In the genomic region with DNA sequence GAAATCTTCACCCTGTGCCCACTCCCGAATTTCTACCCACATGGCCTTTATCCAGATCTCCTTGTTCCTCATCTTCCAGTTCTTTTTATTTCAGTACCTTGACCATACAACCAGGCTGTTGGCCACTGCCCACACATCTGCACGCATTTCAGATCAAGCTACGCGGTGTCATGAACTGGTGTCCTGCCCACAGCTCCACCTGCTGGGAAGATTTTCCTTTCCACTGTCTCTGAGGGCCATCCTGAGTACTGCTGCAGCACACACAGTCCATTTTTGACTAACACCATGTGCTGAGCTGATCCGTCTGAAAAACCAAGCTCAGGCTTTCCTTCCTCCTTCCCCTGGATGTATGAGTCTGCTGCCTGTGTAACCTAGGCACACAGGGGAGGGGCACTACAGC, we compare ENCODE assay signal across 13 cellular contexts.
DNase-seq lines count a peak whose midpoint lies in the region; ATAC-seq and TF ChIP-seq lines count a peak whose summit lies in the region.
"Had no signal": no experiment of that assay in that cellular context is flagged by ENCODE, and none has a peak within 500 bp of the region (broad histone marks: within the 10 kb centered on the region; RNA-seq: fewer than 3 reads in every experiment).

No MANE protein-coding gene starts in this region.

- no peak overlapping the region for H3K4me3 Mint-ChIP-seq in progenitor cell of endocrine pancreas (ENCODE audit: low read depth)
- H3K4me3 Mint-ChIP-seq: activated CD4-positive, alpha-beta T cell treated with anti-CD3 and anti-CD28 coated beads for 36 hours; natural killer cell had no signal

- H3K27me3 Mint-ChIP-seq in progenitor cell of endocrine pancreas = no peaks in the 10 kb centered on the region
- H3K27me3 Mint-ChIP-seq: activated CD4-positive, alpha-beta T cell treated with anti-CD3 and anti-CD28 coated beads for 36 hours had no signal

- no peak for ATAC-seq in HG03175 (IDR thresholded peaks at IDR 0.05; ENCODE audit: unreplicated experiment)
- ATAC-seq: activated CD4-positive, alpha-beta T cell treated with anti-CD3 and anti-CD28 coated beads for 36 hours; natural killer cell had no signal

- peak; percentile 37 for DNase-seq in DMS53 (lab: John Stamatoyannopoulos, UW)
- DNase-seq in DMS53 treated with DMSO at 0.1 percent for 48 hours (lab: John Stamatoyannopoulos, UW; ENCODE audit: unreplicated experiment) = no peak
- DNase-seq in Kasumi-1 (lab: John Stamatoyannopoulos, UW) = peak; percentile 23 to 31
- DNase-seq in epithelial cell of proximal tubule (ENCODE audit: low read depth) = no peak
- DNase-seq in progenitor cell of endocrine pancreas (ENCODE audit: low spot score, unreplicated experiment) = no peak
- no peak for DNase-seq in NOMO-1 treated with DMSO at 0.1 percent for 48 hours (lab: John Stamatoyannopoulos, UW; ENCODE audit: unreplicated experiment)
- no peak for DNase-seq in stimulated activated naive CD4-positive, alpha-beta T cell (lab: John Stamatoyannopoulos, UW)
- DNase-seq: activated CD4-positive, alpha-beta T cell treated with anti-CD3 and anti-CD28 coated beads for 36 hours; activated gamma-delta T cell; natural killer cell; NCI-H1048 had no signal

- H3K9me3 Mint-ChIP-seq in progenitor cell of endocrine pancreas (ENCODE audit: low read depth) = peaks cover 26% of the 10 kb centered on the region

- TF ChIP-seq CTCF in epithelial cell of proximal tubule (conservative IDR thresholded peaks at IDR 0.05; ENCODE audit: low read depth, low read length) (peak; percentile 41), progenitor cell of endocrine pancreas (IDR thresholded peaks at IDR 0.05; ENCODE audit: unreplicated experiment) (peak; percentile 4)

- peaks cover 1% of the 10 kb centered on the region for H3K4me1 Mint-ChIP-seq in progenitor cell of endocrine pancreas (ENCODE audit: low read depth)
- H3K4me1 Mint-ChIP-seq: activated CD4-positive, alpha-beta T cell treated with anti-CD3 and anti-CD28 coated beads for 36 hours; natural killer cell had no signal

- peaks cover 84% of the 10 kb centered on the region for H3K36me3 Mint-ChIP-seq in progenitor cell of endocrine pancreas (ENCODE audit: insufficient read depth)

- peak overlapping the region; percentile 5 for H3K27ac Mint-ChIP-seq in progenitor cell of endocrine pancreas
- H3K27ac Mint-ChIP-seq: activated CD4-positive, alpha-beta T cell treated with anti-CD3 and anti-CD28 coated beads for 36 hours; natural killer cell had no signal

- no peak overlapping the region for H3K4me3 ChIP-seq in epithelial cell of proximal tubule (ENCODE audit: low read depth, low read length)
- H3K4me3 ChIP-seq: cardiac muscle cell had no signal

Comparison
In these comparisons a context has a peak if more than half of its experiments do, and no peak if none do; other contexts are left out.
1. DNase-seq: peak in DMS53 (single experiment) and Kasumi-1 (2 of 2); none in DMS53 treated with DMSO at 0.1 percent for 48 hours (single experiment), epithelial cell of proximal tubule (single experiment), progenitor cell of endocrine pancreas (single experiment), NOMO-1 treated with DMSO at 0.1 percent for 48 hours (single experiment) and stimulated activated naive CD4-positive, alpha-beta T cell (0 of 6).